In the genomic region with DNA sequence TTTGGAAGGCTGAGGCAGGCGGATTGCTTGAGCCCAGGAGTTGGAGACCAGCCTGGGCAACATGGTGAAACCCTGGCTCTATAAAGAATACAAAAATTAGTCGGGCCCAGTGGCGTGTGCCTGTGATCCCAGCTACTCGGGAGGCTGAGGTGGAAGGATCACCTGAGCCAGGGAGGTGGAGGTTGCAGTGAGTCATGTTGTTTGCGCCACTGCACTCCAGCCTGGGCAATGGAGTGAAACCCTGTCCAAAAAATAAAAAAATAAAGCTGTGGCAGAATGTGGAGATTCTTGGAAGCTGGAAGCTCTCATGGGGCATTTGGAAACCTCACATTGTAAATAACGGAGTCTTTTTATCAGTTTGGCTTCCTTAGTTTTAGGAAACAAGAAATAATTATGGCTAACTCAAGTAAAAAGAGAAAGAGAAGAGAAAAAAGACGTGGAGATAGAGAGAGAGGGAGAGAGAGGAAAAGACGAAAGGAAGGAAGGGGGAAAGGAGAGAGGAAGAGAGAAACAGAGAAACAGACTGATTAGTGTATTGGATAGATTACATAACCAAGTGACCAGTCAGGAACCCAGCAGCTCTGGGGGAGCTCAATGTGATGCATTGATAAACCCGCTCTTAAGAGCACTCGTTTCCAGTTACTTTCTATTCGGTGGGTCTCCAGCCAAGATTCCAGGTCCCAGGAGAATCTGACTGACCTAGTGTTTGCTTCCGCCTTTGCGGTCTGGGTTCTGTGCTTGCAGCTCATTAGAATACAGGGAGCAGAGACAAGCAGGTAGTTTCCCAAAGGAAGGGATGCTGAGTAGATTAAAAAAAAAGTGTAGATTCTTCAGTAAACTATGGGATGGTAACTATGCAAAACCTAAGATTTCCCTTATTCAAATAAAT, we compare ENCODE assay signal across 8 cellular contexts.
A peak's percentile ranks its signal among the peaks of the same experiment; 100 is the strongest.
DNase-seq lines count a peak whose midpoint lies in the region; ATAC-seq and TF ChIP-seq lines count a peak whose summit lies in the region.

No MANE protein-coding gene starts in this region.

- H3K36me3 Mint-ChIP-seq in nephron (ENCODE audit: low read depth), result no peaks in the 10 kb centered on the region

- H3K4me3 ChIP-seq in foreskin fibroblast (ENCODE audit: low read depth in 1 of 2, low read length in 2 of 2), result peak overlapping the region; percentile 82 to 83

- H3K27me3 Mint-ChIP-seq in nephron (ENCODE audit: low read depth), result no peaks in the 10 kb centered on the region

- no peak for ATAC-seq in HG02798 (IDR thresholded peaks at IDR 0.05; ENCODE audit: poor library complexity, unreplicated experiment)

- H3K27ac ChIP-seq in VCaP, result peak overlapping the region; percentile 85

- TF ChIP-seq CTCF in VCaP (conservative IDR thresholded peaks at IDR 0.05), result no peak
- TF ChIP-seq CTCF in foreskin fibroblast (IDR thresholded peaks at IDR 0.05; ENCODE audit: low read depth, low read length), result no peak
- TF ChIP-seq CTCF in nephron (IDR thresholded peaks at IDR 0.05; ENCODE audit: unreplicated experiment in 3 of 3), result no peak

- peak overlapping the region; percentile 97 to 100 (median 99) for H3K27ac Mint-ChIP-seq in nephron

- peak overlapping the region; percentile 99 to 100 (median 99) for H3K4me3 Mint-ChIP-seq in nephron

- peaks cover 14% of the 10 kb centered on the region for H3K4me1 Mint-ChIP-seq in nephron

- DNase-seq in NCI-H2171 treated with DMSO at 0.1 percent for 48 hours (lab: John Stamatoyannopoulos, UW) (peak; percentile 41), NCI-H2171 (lab: John Stamatoyannopoulos, UW) (no peak), MV-4-11 (lab: John Stamatoyannopoulos, UW) (peak; percentile 31), foreskin fibroblast (peak in 1 of 2 donors; percentile 24)
- no peak for DNase-seq in activated effector memory CD4-positive, alpha-beta T cell treated with anti-CD3 and anti-CD28 coated beads, Interleukin-2, amount 50 U/mL, for 16 hours

- H3K9me3 Mint-ChIP-seq in nephron, result no peaks in the 10 kb centered on the region

Comparison
In these comparisons a context has a peak if more than half of its experiments do, and no peak if none do; other contexts are left out.
1. DNase-seq: peak in NCI-H2171 treated with DMSO at 0.1 percent for 48 hours (single experiment) and MV-4-11 (single experiment); none in NCI-H2171 (single experiment) and activated effector memory CD4-positive, alpha-beta T cell treated with anti-CD3 and anti-CD28 coated beads, Interleukin-2, amount 50 U/mL, for 16 hours (single experiment).